ENCODE assay signal across 1 cellular context in genomic region chr1:51878616-51879336, GRCh38.
TF ChIP-seq lines count a peak whose summit lies in the region.

Gene NRDC (minus strand): TSS chr1:51878727. CDS start chr1:51878615, 112 bp downstream.

TF ChIP-seq in HepG2, 621 proteins besides CTCF, POLR2A, EP300 and RAD21 (continued from another document and continues in another):
- TF ChIP-seq, protein P1, sequence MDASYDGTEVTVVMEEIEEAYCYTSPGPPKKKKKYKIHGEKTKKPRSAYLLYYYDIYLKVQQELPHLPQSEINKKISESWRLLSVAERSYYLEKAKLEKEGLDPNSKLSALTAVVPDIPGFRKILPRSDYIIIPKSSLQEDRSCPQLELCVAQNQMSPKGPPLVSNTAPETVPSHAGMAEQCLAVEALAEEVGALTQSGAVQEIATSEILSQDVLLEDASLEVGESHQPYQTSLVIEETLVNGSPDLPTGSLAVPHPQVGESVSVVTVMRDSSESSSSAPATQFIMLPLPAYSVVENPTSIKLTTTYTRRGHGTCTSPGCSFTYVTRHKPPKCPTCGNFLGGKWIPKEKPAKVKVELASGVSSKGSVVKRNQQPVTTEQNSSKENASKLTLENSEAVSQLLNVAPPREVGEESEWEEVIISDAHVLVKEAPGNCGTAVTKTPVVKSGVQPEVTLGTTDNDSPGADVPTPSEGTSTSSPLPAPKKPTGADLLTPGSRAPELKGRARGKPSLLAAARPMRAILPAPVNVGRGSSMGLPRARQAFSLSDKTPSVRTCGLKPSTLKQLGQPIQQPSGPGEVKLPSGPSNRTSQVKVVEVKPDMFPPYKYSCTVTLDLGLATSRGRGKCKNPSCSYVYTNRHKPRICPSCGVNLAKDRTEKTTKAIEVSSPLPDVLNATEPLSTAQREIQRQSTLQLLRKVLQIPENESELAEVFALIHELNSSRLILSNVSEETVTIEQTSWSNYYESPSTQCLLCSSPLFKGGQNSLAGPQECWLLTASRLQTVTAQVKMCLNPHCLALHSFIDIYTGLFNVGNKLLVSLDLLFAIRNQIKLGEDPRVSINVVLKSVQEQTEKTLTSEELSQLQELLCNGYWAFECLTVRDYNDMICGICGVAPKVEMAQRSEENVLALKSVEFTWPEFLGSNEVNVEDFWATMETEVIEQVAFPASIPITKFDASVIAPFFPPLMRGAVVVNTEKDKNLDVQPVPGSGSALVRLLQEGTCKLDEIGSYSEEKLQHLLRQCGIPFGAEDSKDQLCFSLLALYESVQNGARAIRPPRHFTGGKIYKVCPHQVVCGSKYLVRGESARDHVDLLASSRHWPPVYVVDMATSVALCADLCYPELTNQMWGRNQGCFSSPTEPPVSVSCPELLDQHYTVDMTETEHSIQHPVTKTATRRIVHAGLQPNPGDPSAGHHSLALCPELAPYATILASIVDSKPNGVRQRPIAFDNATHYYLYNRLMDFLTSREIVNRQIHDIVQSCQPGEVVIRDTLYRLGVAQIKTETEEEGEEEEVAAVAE (CRISPR knock-in tag; IDR thresholded peaks at IDR 0.05; ENCODE audit: borderline replicate concordance), result peak; percentile 85
- TF ChIP-seq ZNF143 (CRISPR knock-in tag; IDR thresholded peaks at IDR 0.05) (peak; percentile 93), FOXK2 (IDR thresholded peaks at IDR 0.05) (no peak), ZNF556 (CRISPR knock-in tag; IDR thresholded peaks at IDR 0.05; ENCODE audit: borderline replicate concordance) (no peak), BRD4 (CRISPR knock-in tag; IDR thresholded peaks at IDR 0.05) (no peak), ZMYM3 (CRISPR knock-in tag; IDR thresholded peaks at IDR 0.05) (no peak; the same call in 1 of the 2 replicates), ZNF720 (CRISPR knock-in tag; IDR thresholded peaks at IDR 0.05) (no peak), ZNF496 (CRISPR knock-in tag; IDR thresholded peaks at IDR 0.05; ENCODE audit: insufficient replicate concordance) (no peak), ZNF563 (CRISPR knock-in tag; IDR thresholded peaks at IDR 0.05) (no peak), NR3C1 (CRISPR knock-in tag; IDR thresholded peaks at IDR 0.05) (no peak), ZBTB38 (CRISPR knock-in tag; IDR thresholded peaks at IDR 0.05) (peak; percentile 57), BRCA1 (CRISPR knock-in tag; IDR thresholded peaks at IDR 0.05) (no peak), MAFF (IDR thresholded peaks at IDR 0.05; ENCODE audit: low read depth, low read length) (no peak), FOXO4 (CRISPR knock-in tag; conservative IDR thresholded peaks at IDR 0.05) (no peak), ETV6 (CRISPR knock-in tag; conservative IDR thresholded peaks at IDR 0.05) (0 out of 2 replicates have a peak, but pooled peaks have one; percentile 47), ZNF354B (CRISPR knock-in tag; IDR thresholded peaks at IDR 0.05) (no peak; the same call in 1 of the 2 replicates), TEAD3 (CRISPR knock-in tag; optimal IDR thresholded peaks at IDR 0.05; ENCODE audit: borderline replicate concordance) (peak; percentile 32), ISL2 (CRISPR knock-in tag; IDR thresholded peaks at IDR 0.05) (peak; percentile 13), HMG20B (CRISPR knock-in tag; conservative IDR thresholded peaks at IDR 0.05) (peak; percentile 58), ATF7-NPFF (CRISPR knock-in tag; IDR thresholded peaks at IDR 0.05; ENCODE audit: low read depth) (no peak), SMYD3 (CRISPR knock-in tag; IDR thresholded peaks at IDR 0.05) (no peak), JUNB (CRISPR knock-in tag; IDR thresholded peaks at IDR 0.05; ENCODE audit: borderline replicate concordance) (no peak), GZF1 (CRISPR knock-in tag; IDR thresholded peaks at IDR 0.05) (no peak; the same call in 1 of the 2 replicates), SNAI1 (CRISPR knock-in tag; IDR thresholded peaks at IDR 0.05; ENCODE audit: borderline replicate concordance) (no peak), MEIS1 (CRISPR knock-in tag; IDR thresholded peaks at IDR 0.05; ENCODE audit: borderline replicate concordance) (no peak), GATAD2A (CRISPR knock-in tag; IDR thresholded peaks at IDR 0.05) (no peak; the same call in 1 of the 2 replicates), DMAP1 (CRISPR knock-in tag; IDR thresholded peaks at IDR 0.05) (peak; percentile 82; the same call in 1 of the 2 replicates), TCF7L2 (IDR thresholded peaks at IDR 0.05; ENCODE audit: low read depth, low read length) (no peak), NR2F2 (IDR thresholded peaks at IDR 0.05; ENCODE audit: borderline replicate concordance, low read depth) (no peak), TOPORS (CRISPR knock-in tag; IDR thresholded peaks at IDR 0.05) (0 out of 2 replicates have a peak, but pooled peaks have one; percentile 67), PRDM15 (CRISPR knock-in tag; IDR thresholded peaks at IDR 0.05) (no peak), KDM3A (CRISPR knock-in tag; IDR thresholded peaks at IDR 0.05; ENCODE audit: low read depth) (peak; percentile 68; the same call in 1 of the 2 replicates), HDAC2 (CRISPR knock-in tag; IDR thresholded peaks at IDR 0.05) (peak; percentile 46), ZNF850 (CRISPR knock-in tag; conservative IDR thresholded peaks at IDR 0.05) (no peak), ZNF362 (CRISPR knock-in tag; IDR thresholded peaks at IDR 0.05; ENCODE audit: borderline replicate concordance) (peak; percentile 66; the same call in 1 of the 2 replicates), ZNF761 (CRISPR knock-in tag; conservative IDR thresholded peaks at IDR 0.05) (no peak), ZFP36L1 (CRISPR knock-in tag; IDR thresholded peaks at IDR 0.05) (peak; percentile 49; the same call in 1 of the 2 replicates), ZSCAN22 (CRISPR knock-in tag; IDR thresholded peaks at IDR 0.05) (no peak), ZNF101 (CRISPR knock-in tag; IDR thresholded peaks at IDR 0.05; ENCODE audit: borderline replicate concordance, low read depth) (0 out of 2 replicates have a peak, but pooled peaks have one; percentile 72), ZFP1 (CRISPR knock-in tag; IDR thresholded peaks at IDR 0.05) (peak; percentile 16; the same call in 1 of the 2 replicates), HIVEP1 (CRISPR knock-in tag; IDR thresholded peaks at IDR 0.05) (no peak), TEF (CRISPR knock-in tag; IDR thresholded peaks at IDR 0.05) (0 out of 2 replicates have a peak, but pooled peaks have one; percentile 65), ATF7 (IDR thresholded peaks at IDR 0.05) (peak; percentile 55; the same call in 1 of the 2 replicates), ATF7 (CRISPR knock-in tag; IDR thresholded peaks at IDR 0.05) (0 out of 2 replicates have a peak, but pooled peaks have one; percentile 40), ZNF3 (CRISPR knock-in tag; IDR thresholded peaks at IDR 0.05) (no peak), ELF4 (CRISPR knock-in tag; IDR thresholded peaks at IDR 0.05; ENCODE audit: borderline replicate concordance) (no peak), NAIF1 (CRISPR knock-in tag; IDR thresholded peaks at IDR 0.05; ENCODE audit: borderline replicate concordance) (peak; percentile 91), MAFK (conservative IDR thresholded peaks at IDR 0.05 in 1 of 2, IDR thresholded peaks at IDR 0.05 in 1 of 2; ENCODE audit: low read length in 2 of 2) (peak; percentile 26 to 57; a peak in 3 of 4 replicates)
- TF ChIP-seq, protein P2, sequence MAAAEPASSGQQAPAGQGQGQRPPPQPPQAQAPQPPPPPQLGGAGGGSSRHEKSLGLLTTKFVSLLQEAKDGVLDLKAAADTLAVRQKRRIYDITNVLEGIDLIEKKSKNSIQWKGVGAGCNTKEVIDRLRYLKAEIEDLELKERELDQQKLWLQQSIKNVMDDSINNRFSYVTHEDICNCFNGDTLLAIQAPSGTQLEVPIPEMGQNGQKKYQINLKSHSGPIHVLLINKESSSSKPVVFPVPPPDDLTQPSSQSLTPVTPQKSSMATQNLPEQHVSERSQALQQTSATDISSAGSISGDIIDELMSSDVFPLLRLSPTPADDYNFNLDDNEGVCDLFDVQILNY (CRISPR knock-in tag; conservative IDR thresholded peaks at IDR 0.05), result peak; percentile 80; the same call in 1 of the 2 replicates
- TF ChIP-seq, protein P3, sequence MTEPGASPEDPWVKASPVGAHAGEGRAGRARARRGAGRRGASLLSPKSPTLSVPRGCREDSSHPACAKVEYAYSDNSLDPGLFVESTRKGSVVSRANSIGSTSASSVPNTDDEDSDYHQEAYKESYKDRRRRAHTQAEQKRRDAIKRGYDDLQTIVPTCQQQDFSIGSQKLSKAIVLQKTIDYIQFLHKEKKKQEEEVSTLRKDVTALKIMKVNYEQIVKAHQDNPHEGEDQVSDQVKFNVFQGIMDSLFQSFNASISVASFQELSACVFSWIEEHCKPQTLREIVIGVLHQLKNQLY (CRISPR knock-in tag; IDR thresholded peaks at IDR 0.05), result no peak
- TF ChIP-seq, protein P4, sequence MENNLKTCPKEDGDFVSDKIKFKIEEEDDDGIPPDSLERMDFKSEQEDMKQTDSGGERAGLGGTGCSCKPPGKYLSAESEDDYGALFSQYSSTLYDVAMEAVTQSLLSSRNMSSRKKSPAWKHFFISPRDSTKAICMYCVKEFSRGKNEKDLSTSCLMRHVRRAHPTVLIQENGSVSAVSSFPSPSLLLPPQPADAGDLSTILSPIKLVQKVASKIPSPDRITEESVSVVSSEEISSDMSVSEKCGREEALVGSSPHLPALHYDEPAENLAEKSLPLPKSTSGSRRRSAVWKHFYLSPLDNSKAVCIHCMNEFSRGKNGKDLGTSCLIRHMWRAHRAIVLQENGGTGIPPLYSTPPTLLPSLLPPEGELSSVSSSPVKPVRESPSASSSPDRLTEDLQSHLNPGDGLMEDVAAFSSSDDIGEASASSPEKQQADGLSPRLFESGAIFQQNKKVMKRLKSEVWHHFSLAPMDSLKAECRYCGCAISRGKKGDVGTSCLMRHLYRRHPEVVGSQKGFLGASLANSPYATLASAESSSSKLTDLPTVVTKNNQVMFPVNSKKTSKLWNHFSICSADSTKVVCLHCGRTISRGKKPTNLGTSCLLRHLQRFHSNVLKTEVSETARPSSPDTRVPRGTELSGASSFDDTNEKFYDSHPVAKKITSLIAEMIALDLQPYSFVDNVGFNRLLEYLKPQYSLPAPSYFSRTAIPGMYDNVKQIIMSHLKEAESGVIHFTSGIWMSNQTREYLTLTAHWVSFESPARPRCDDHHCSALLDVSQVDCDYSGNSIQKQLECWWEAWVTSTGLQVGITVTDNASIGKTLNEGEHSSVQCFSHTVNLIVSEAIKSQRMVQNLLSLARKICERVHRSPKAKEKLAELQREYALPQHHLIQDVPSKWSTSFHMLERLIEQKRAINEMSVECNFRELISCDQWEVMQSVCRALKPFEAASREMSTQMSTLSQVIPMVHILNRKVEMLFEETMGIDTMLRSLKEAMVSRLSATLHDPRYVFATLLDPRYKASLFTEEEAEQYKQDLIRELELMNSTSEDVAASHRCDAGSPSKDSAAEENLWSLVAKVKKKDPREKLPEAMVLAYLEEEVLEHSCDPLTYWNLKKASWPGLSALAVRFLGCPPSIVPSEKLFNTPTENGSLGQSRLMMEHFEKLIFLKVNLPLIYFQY (CRISPR knock-in tag; IDR thresholded peaks at IDR 0.05; ENCODE audit: borderline replicate concordance), result no peak; the same call in 1 of the 2 replicates
